21 cellular contexts compared by ENCODE assay signal in the genomic region with DNA sequence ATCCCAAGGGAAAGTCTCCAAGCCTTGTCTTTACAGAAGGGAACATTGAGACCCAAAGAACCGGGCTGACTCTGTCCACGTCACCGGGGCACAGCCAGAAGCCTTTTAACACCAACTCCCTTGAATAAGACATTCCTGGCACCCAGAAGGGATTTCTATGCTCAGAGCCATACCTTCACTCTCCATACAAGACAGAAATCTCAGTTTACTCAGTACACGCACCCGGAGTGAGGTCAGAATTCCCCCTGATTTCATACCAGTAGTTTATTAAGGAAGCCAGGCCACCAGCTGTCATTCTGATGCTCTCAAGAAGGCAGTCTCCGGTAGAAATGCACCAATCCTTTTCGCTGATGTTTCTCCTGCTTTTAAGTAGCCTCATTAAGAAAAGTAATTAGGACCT.
DNase-seq lines count a peak whose midpoint lies in the region; ATAC-seq and TF ChIP-seq lines count a peak whose summit lies in the region.
"Had no signal": no experiment of that assay in that cellular context is flagged by ENCODE, and none has a peak within 500 bp of the region (broad histone marks: within the 10 kb centered on the region; RNA-seq: fewer than 3 reads in every experiment).

No MANE protein-coding gene starts in this region.

- peaks cover 8% of the 10 kb centered on the region for H3K9me3 Mint-ChIP-seq in endodermal cell

- no peaks in the 10 kb centered on the region for H3K27me3 ChIP-seq in endodermal cell (ENCODE audit: control insufficient read depth, insufficient read depth, low read length, poor library complexity, severe bottlenecking)
- no peaks in the 10 kb centered on the region for H3K27me3 ChIP-seq in parathyroid adenoma (ENCODE audit: control insufficient read depth, insufficient read depth, low read length)
- H3K27me3 ChIP-seq in BE2C, result no peaks in the 10 kb centered on the region

- no peaks in the 10 kb centered on the region for H3K27me3 Mint-ChIP-seq in endodermal cell (ENCODE audit: insufficient read depth)
- H3K27me3 Mint-ChIP-seq: CD4-positive, CD25-positive, alpha-beta regulatory T cell had no signal

- no peaks in the 10 kb centered on the region for H3K79me2 ChIP-seq in parathyroid adenoma

- H3K27ac ChIP-seq in endodermal cell (ENCODE audit: low read depth, low read length) (no peak overlapping the region), parathyroid adenoma (peak overlapping the region; percentile 93)
- H3K27ac ChIP-seq: 22Rv1, A549 had no signal

- H3K4me2 ChIP-seq in parathyroid adenoma (ENCODE audit: low read length), result no peak overlapping the region
- H3K4me2 ChIP-seq: A549 had no signal

- H2AFZ ChIP-seq in parathyroid adenoma, result no peak overlapping the region

- TF ChIP-seq CTCF in endodermal cell (conservative IDR thresholded peaks at IDR 0.05) (no peak), parathyroid adenoma (IDR thresholded peaks at IDR 0.05) (no peak), BE2C (IDR thresholded peaks at IDR 0.05; ENCODE audit: low read depth, low read length) (no peak)

- H3K27ac Mint-ChIP-seq in endodermal cell, result no peak overlapping the region
- H3K27ac Mint-ChIP-seq: B cell; CD4-positive, CD25-positive, alpha-beta regulatory T cell; CD8-positive, alpha-beta memory T cell had no signal

- H3K4me1 ChIP-seq in endodermal cell (ENCODE audit: control insufficient read depth, insufficient read depth, low read length) (peaks cover 5% of the 10 kb centered on the region), parathyroid adenoma (peaks cover 38% of the 10 kb centered on the region), BE2C (no peaks in the 10 kb centered on the region)
- H3K4me1 ChIP-seq: A549, HAP-1 had no signal

- WGBS in endodermal cell (ENCODE audit: insufficient coverage in 1 of 2, insufficient read length in 1 of 2), 2 experiments, result 71 to 87% methylated on average over 7 of the region's 7 CpGs

- H3K36me3 ChIP-seq in endodermal cell (ENCODE audit: control insufficient read depth, insufficient read depth, low read length) (no peaks in the 10 kb centered on the region), parathyroid adenoma (ENCODE audit: control insufficient read depth, insufficient read depth, low read length) (no peaks in the 10 kb centered on the region), BE2C (no peaks in the 10 kb centered on the region)
- H3K36me3 ChIP-seq: HAP-1 had no signal

- peaks cover 9% of the 10 kb centered on the region for H3K4me1 Mint-ChIP-seq in endodermal cell
- H3K4me1 Mint-ChIP-seq: B cell had no signal

- no peak for ATAC-seq in HG03469 (IDR thresholded peaks at IDR 0.05; ENCODE audit: unreplicated experiment)
- ATAC-seq: A549, GM12878 had no signal

- H3K9ac ChIP-seq in endodermal cell (ENCODE audit: extremely low read depth, low read length, poor library complexity, severe bottlenecking) (no peak overlapping the region), parathyroid adenoma (no peak overlapping the region)

- no peak overlapping the region for H3K4me3 Mint-ChIP-seq in endodermal cell
- H3K4me3 Mint-ChIP-seq: B cell; CD4-positive, CD25-positive, alpha-beta regulatory T cell; CD8-positive, alpha-beta memory T cell had no signal

- H3K9me3 ChIP-seq in endodermal cell (ENCODE audit: control insufficient read depth, low read length) (peaks cover 5% of the 10 kb centered on the region), parathyroid adenoma (ENCODE audit: control insufficient read depth, low read length) (no peaks in the 10 kb centered on the region), BE2C (no peaks in the 10 kb centered on the region)

- peaks cover 6% of the 10 kb centered on the region for H3K36me3 Mint-ChIP-seq in endodermal cell (ENCODE audit: low read depth)
- H3K36me3 Mint-ChIP-seq: CD4-positive, CD25-positive, alpha-beta regulatory T cell had no signal

- no peak overlapping the region for H3K4me3 ChIP-seq in endodermal cell (ENCODE audit: low read length)
- no peak overlapping the region for H3K4me3 ChIP-seq in parathyroid adenoma (ENCODE audit: low read depth, low read length)
- no peak overlapping the region for H3K4me3 ChIP-seq in BE2C (ENCODE audit: low read depth, low read length)
- H3K4me3 ChIP-seq: A549, GM12878, HAP-1 had no signal

- DNase-seq in activated CD8-positive, alpha-beta memory T cell treated with anti-CD3 and anti-CD28 coated beads for 24 hours, result peak; percentile 44
- no peak for DNase-seq in activated CD8-positive, alpha-beta memory T cell treated with anti-CD3 and anti-CD28 coated beads, Interleukin-2, amount 50 U/mL, for 4 hours
- DNase-seq in endodermal cell, result peak; percentile 34
- DNase-seq in ureter (ENCODE audit: low spot score), result peak; percentile 9
- DNase-seq in BE2C, result no peak
- DNase-seq: C1 segment of cervical spinal cord; CD4-positive, CD25-positive, alpha-beta regulatory T cell; CD8-positive, alpha-beta memory T cell; COR-L47; DMS 273 treated with DMSO at 0.1 percent for 48 hours; DMS53; DND-41; EL; IMR-90 had no signal

Comparison
In these comparisons a context has a peak if more than half of its experiments do, and no peak if none do; other contexts are left out.
1. DNase-seq: peak in activated CD8-positive, alpha-beta memory T cell treated with anti-CD3 and anti-CD28 coated beads for 24 hours (single experiment), endodermal cell (single experiment) and ureter (single experiment); none in activated CD8-positive, alpha-beta memory T cell treated with anti-CD3 and anti-CD28 coated beads, Interleukin-2, amount 50 U/mL, for 4 hours (single experiment) and BE2C (single experiment).